Comparison of ENCODE assay signal across 1 cellular context in genomic region chr4:113181289-113182007, GRCh38.
TF ChIP-seq lines count a peak whose summit lies in the region.

No MANE protein-coding gene starts in this region.

TF ChIP-seq in HepG2, 621 proteins besides CTCF, POLR2A, EP300 and RAD21 (continued from another document):
- no peak for TF ChIP-seq HNRNPK (IDR thresholded peaks at IDR 0.05; ENCODE audit: low read depth, low read length, poor library complexity, severe bottlenecking)
- no peak for TF ChIP-seq PRDM15 (CRISPR knock-in tag; IDR thresholded peaks at IDR 0.05)
- no peak for TF ChIP-seq MED13 (CRISPR knock-in tag; IDR thresholded peaks at IDR 0.05)
- 0 out of 2 replicates have a peak, but pooled peaks have one; percentile 43 for TF ChIP-seq ZFP37 (CRISPR knock-in tag; IDR thresholded peaks at IDR 0.05; ENCODE audit: borderline replicate concordance)
- TF ChIP-seq TP53 (CRISPR knock-in tag; conservative IDR thresholded peaks at IDR 0.05): 0 out of 2 replicates have a peak, but pooled peaks have one; percentile 41
- TF ChIP-seq DPF2 (CRISPR knock-in tag; IDR thresholded peaks at IDR 0.05; ENCODE audit: borderline replicate concordance, low read depth): no peak
- TF ChIP-seq ZNF343 (CRISPR knock-in tag; IDR thresholded peaks at IDR 0.05): no peak
- TF ChIP-seq, protein P1, sequence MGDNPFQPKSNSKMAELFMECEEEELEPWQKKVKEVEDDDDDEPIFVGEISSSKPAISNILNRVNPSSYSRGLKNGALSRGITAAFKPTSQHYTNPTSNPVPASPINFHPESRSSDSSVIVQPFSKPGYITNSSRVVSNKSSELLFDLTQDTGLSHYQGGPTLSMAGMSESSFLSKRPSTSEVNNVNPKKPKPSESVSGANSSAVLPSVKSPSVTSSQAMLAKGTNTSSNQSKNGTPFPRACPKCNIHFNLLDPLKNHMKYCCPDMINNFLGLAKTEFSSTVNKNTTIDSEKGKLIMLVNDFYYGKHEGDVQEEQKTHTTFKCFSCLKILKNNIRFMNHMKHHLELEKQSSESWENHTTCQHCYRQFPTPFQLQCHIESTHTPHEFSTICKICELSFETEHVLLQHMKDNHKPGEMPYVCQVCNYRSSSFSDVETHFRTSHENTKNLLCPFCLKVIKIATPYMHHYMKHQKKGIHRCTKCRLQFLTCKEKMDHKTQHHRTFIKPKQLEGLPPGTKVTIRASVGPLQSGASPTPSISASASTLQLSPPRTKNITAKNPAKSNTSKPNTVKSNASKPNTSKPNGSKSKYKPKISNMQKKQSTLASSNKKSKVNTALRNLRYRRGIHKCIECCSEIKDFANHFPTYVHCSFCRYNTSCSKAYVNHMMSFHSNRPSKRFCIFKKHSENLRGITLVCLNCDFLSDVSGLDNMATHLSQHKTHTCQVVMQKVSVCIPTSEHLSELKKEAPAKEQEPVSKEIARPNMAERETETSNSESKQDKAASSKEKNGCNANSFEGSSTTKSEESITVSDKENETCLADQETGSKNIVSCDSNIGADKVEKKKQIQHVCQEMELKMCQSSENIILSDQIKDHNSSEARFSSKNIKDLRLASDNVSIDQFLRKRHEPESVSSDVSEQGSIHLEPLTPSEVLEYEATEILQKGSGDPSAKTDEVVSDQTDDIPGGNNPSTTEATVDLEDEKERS (CRISPR knock-in tag; IDR thresholded peaks at IDR 0.05): peak; percentile 78; the same call in 1 of the 2 replicates
- no peak for TF ChIP-seq KDM5B (CRISPR knock-in tag; IDR thresholded peaks at IDR 0.05; ENCODE audit: borderline replicate concordance)
- TF ChIP-seq KMT2B (CRISPR knock-in tag; IDR thresholded peaks at IDR 0.05): peak; percentile 78
- no peak for TF ChIP-seq IRF9 (CRISPR knock-in tag; IDR thresholded peaks at IDR 0.05; ENCODE audit: borderline replicate concordance)
- TF ChIP-seq ZNF543 (CRISPR knock-in tag; IDR thresholded peaks at IDR 0.05): no peak
- no peak for TF ChIP-seq ZNF883 (CRISPR knock-in tag; IDR thresholded peaks at IDR 0.05; ENCODE audit: not compliant biosample characterization)
- 0 out of 2 replicates have a peak, but pooled peaks have one; percentile 56 for TF ChIP-seq SNAPC2 (CRISPR knock-in tag; IDR thresholded peaks at IDR 0.05)
- TF ChIP-seq, protein P2, sequence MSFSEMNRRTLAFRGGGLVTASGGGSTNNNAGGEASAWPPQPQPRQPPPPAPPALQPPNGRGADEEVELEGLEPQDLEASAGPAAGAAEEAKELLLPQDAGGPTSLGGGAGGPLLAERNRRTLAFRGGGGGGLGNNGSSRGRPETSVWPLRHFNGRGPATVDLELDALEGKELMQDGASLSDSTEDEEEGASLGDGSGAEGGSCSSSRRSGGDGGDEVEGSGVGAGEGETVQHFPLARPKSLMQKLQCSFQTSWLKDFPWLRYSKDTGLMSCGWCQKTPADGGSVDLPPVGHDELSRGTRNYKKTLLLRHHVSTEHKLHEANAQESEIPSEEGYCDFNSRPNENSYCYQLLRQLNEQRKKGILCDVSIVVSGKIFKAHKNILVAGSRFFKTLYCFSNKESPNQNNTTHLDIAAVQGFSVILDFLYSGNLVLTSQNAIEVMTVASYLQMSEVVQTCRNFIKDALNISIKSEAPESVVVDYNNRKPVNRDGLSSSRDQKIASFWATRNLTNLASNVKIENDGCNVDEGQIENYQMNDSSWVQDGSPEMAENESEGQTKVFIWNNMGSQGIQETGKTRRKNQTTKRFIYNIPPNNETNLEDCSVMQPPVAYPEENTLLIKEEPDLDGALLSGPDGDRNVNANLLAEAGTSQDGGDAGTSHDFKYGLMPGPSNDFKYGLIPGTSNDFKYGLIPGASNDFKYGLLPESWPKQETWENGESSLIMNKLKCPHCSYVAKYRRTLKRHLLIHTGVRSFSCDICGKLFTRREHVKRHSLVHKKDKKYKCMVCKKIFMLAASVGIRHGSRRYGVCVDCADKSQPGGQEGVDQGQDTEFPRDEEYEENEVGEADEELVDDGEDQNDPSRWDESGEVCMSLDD (CRISPR knock-in tag; IDR thresholded peaks at IDR 0.05; ENCODE audit: borderline replicate concordance): 0 out of 2 replicates have a peak, but pooled peaks have one; percentile 27
- 0 out of 2 replicates have a peak, but pooled peaks have one; percentile 29 for TF ChIP-seq MEF2D (CRISPR knock-in tag; IDR thresholded peaks at IDR 0.05)
- no peak for TF ChIP-seq ZNF33A (CRISPR knock-in tag; IDR thresholded peaks at IDR 0.05; ENCODE audit: borderline replicate concordance)
- no peak for TF ChIP-seq STAG1 (CRISPR knock-in tag; IDR thresholded peaks at IDR 0.05)
